Comparison of ENCODE assay signal across 1 cellular context in genomic region chr11:109196016-109196415, GRCh38.
TF ChIP-seq lines count a peak whose summit lies in the region.

No MANE protein-coding gene starts in this region.

TF ChIP-seq in IMR-90, 13 proteins besides CTCF, POLR2A, EP300 and RAD21 (continued from another document):
- no peak for TF ChIP-seq ELK1 (IDR thresholded peaks at IDR 0.05; ENCODE audit: borderline replicate concordance, low read depth, low read length)
